Comparison of ENCODE assay signal across 8 cellular contexts in genomic region chr11:7436657-7437056, GRCh38. TPM values are rescaled to one million over a fixed set of nuclear protein-coding genes. Genes with fewer than 3 reads are reported as not detected.
A peak's percentile ranks its signal among the peaks of the same experiment; 100 is the strongest.
DNase-seq lines count a peak whose midpoint lies in the region; ATAC-seq and TF ChIP-seq lines count a peak whose summit lies in the region.

No MANE protein-coding gene starts in this region.

- H3K4me3 ChIP-seq in colonic mucosa = no peak overlapping the region

- no peaks in the 10 kb centered on the region for H3K9me3 ChIP-seq in colonic mucosa

- H3K9ac ChIP-seq in colonic mucosa (ENCODE audit: low read depth in 2 of 2, low read length in 2 of 2) = no peak overlapping the region

- no peaks in the 10 kb centered on the region for H3K9me3 Mint-ChIP-seq in activated T-helper 17 cell treated with anti-CD3 and anti-CD28 coated beads, Interleukin-2, amount 50 U/mL, for 72 hours

- DNase-seq in CD1c-positive myeloid dendritic cell (ENCODE audit: extremely low spot score) (peak; percentile 70), GM19238 (ENCODE audit: insufficient read length, low spot score) (peak; percentile 13), colonic mucosa (no peak), NCI-H2171 treated with DMSO at 0.1 percent for 48 hours (lab: John Stamatoyannopoulos, UW) (no peak), amniotic stem cell (lab: John Stamatoyannopoulos, UW) (no peak)

- H3K27me3 Mint-ChIP-seq in activated T-helper 17 cell treated with anti-CD3 and anti-CD28 coated beads, Interleukin-2, amount 50 U/mL, for 72 hours = no peaks in the 10 kb centered on the region

- no peaks in the 10 kb centered on the region for H3K36me3 ChIP-seq in colonic mucosa

- TF ChIP-seq CTCF in colonic mucosa (IDR thresholded peaks at IDR 0.05) = no peak

- peak overlapping the region; percentile 94 for H3K27ac Mint-ChIP-seq in activated T-helper 17 cell treated with anti-CD3 and anti-CD28 coated beads, Interleukin-2, amount 50 U/mL, for 72 hours

- no peaks in the 10 kb centered on the region for H3K36me3 Mint-ChIP-seq in activated T-helper 17 cell treated with anti-CD3 and anti-CD28 coated beads, Interleukin-2, amount 50 U/mL, for 72 hours (ENCODE audit: low read depth)

- H3K27me3 ChIP-seq in colonic mucosa = no peaks in the 10 kb centered on the region

- ATAC-seq in HG03432 (IDR thresholded peaks at IDR 0.05; ENCODE audit: unreplicated experiment) = peak; percentile 84
- ATAC-seq in activated T-helper 17 cell treated with anti-CD3 and anti-CD28 coated beads, Interleukin-2, amount 50 U/mL, for 72 hours (replicated peaks) = peak; percentile 82
- no peak for ATAC-seq in HG02588 (IDR thresholded peaks at IDR 0.05; ENCODE audit: unreplicated experiment)

- no peaks in the 10 kb centered on the region for H3K4me1 ChIP-seq in colonic mucosa

- intact Hi-C loops in colonic mucosa (cut with DNase I) = no loop called here

- peaks cover 12% of the 10 kb centered on the region for H3K4me1 Mint-ChIP-seq in activated T-helper 17 cell treated with anti-CD3 and anti-CD28 coated beads, Interleukin-2, amount 50 U/mL, for 72 hours

- H3K27ac ChIP-seq in colonic mucosa = no peak overlapping the region

- H3K4me3 Mint-ChIP-seq in activated T-helper 17 cell treated with anti-CD3 and anti-CD28 coated beads, Interleukin-2, amount 50 U/mL, for 72 hours = peak overlapping the region; percentile 70

RNA-seq across cellular contexts. Expression of gene OLFML1, which starts 48.6 kb away (rescaled TPM):
- not detected for total RNA-seq in activated T-helper 17 cell treated with anti-CD3 and anti-CD28 coated beads, Interleukin-2, amount 50 U/mL, for 72 hours
- total RNA-seq in colonic mucosa = 1 to 10 TPM; 2.8 to 4.5 TPM

Comparison
In these comparisons a context has a peak if more than half of its experiments do, and no peak if none do; other contexts are left out.
1. DNase-seq: peak in CD1c-positive myeloid dendritic cell (single experiment) and GM19238 (single experiment); none in colonic mucosa (single experiment), NCI-H2171 treated with DMSO at 0.1 percent for 48 hours (single experiment) and amniotic stem cell (single experiment).